Comparison of ENCODE assay signal across 25 cellular contexts in the genomic region with DNA sequence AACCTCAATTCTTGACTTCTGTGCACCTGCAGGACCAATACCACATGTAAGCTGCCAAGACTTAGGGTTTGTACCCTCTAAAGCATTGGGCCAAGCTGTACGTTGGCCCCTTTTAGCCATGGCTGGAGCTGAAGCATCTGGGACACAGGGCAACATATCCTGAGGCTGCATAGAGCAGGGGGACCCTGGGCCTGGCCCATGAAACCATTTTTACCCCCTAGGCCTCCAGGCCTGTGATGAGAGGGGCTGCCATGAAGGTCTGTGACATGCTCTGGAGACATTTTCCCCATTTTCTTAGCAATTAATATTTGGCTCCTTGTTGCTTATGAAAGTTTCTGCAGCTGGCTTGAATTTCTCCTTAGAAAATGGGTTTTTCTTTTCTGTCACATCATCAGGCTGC. TPM values are rescaled to one million over a fixed set of nuclear protein-coding genes. Genes with fewer than 3 reads are reported as not detected.
"Had no signal": no experiment of that assay in that cellular context is flagged by ENCODE, and none has a peak within 500 bp of the region (broad histone marks: within the 10 kb centered on the region; RNA-seq: fewer than 3 reads in every experiment).

No MANE protein-coding gene starts in this region.

- H3K9me3 ChIP-seq: testis, thyroid gland, upper lobe of right lung, uterus, vagina had no signal

- DNase-seq: stimulated activated CD4-positive, alpha-beta T cell treated with anti-CD3 and anti-CD28 coated beads, Interleukin-2, amount 100 ng/mL, for 48 hours; stimulated activated CD4-positive, alpha-beta T cell treated with anti-CD3 and anti-CD28 coated beads, Interleukin-4, amount 100 ng/mL, for 1 hour; stimulated activated CD4-positive, alpha-beta T cell treated with anti-CD3 and anti-CD28 coated beads, Interleukin-4, amount 100 ng/mL, for 24 hours; stimulated activated CD4-positive, alpha-beta T cell treated with anti-CD3 and anti-CD28 coated beads, Interleukin-4, amount 100 ng/mL, for 4 hours; stimulated activated CD8-positive, alpha-beta memory T cell treated with anti-CD3 and anti-CD28 coated beads, Interleukin-4, amount 100 ng/mL, for 48 hours; stimulated activated naive B cell treated with anti-CD40 and anti-IgM and Interleukin-4, amounts not matched to agents 10 μg/mL and 1 μg/mL and 100 μg/mL, for 72 hours; stimulated activated naive CD4-positive, alpha-beta T cell; stimulated activated naive CD4-positive, alpha-beta T cell treated with Interleukin-2 at 50 U/mL for 16 hours; stimulated activated naive CD8-positive, alpha-beta T cell treated with anti-CD3 and anti-CD28 coated beads, Interleukin-15, amount 100 ng/mL, for 72 hours; stimulated activated naive CD8-positive, alpha-beta T cell treated with anti-CD3 and anti-CD28 coated beads, Interleukin-15, Interleukin-2, amounts not matched to agents 100 U/mL and 50 U/mL, for 24 hours; stomach; substantia nigra; testis; thyroid gland; tibial artery; transverse colon; trophoblast cell; upper lobe of left lung; upper lobe of right lung; uterus had no signal

- H3K27me3 ChIP-seq: testis, thyroid gland, upper lobe of left lung, upper lobe of right lung, uterus, vagina had no signal

- H3K27ac ChIP-seq: stomach, suprapubic skin, testis, thoracic aorta, thyroid gland, tibial artery, tibial nerve, transverse colon, upper lobe of left lung, upper lobe of right lung, uterus, vagina had no signal

- H3K4me1 ChIP-seq: stomach, suprapubic skin, testis, thyroid gland, tibial artery, tibial nerve, transverse colon, upper lobe of left lung, upper lobe of right lung, uterus, vagina had no signal

- H3K4me3 ChIP-seq: stomach, suprapubic skin, testis, thoracic aorta, thyroid gland, tibial artery, tibial nerve, transverse colon, upper lobe of left lung, upper lobe of right lung, uterus, vagina had no signal

- H3K36me3 ChIP-seq: stomach, suprapubic skin, thoracic aorta, thyroid gland, tibial artery, tibial nerve, transverse colon, upper lobe of left lung, upper lobe of right lung, uterus, vagina had no signal

RNA-seq across cellular contexts. Expression of a gene that starts 31.0 kb away (rescaled TPM):
- polyA plus RNA-seq: stomach, urinary bladder had no signal
